ENCODE assay signal across 27 cellular contexts in the genomic region with DNA sequence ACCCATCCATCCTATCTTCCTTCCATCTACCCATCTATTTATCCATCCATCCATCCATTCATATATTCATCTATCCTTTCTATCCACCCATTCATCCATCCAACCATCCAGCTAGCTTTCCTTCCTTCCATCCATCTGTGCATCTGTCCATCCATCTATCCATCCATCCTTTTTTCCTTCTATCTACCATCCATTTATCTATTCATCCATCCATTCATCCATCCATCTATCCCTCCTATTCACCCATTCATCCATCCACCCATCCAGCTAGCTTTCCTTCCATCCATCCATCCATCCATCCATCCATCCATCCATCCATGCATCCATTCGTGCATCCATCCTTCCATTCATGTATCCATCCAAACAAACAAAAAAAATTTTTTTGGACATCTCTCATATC.
"Had no signal": no experiment of that assay in that cellular context is flagged by ENCODE, and none has a peak within 500 bp of the region (broad histone marks: within the 10 kb centered on the region; RNA-seq: fewer than 3 reads in every experiment).

No MANE protein-coding gene starts in this region.

- ATAC-seq: left colon; left lung; lower lobe of right lung; naive thymus-derived CD8-positive, alpha-beta T cell; pancreas; right cardiac atrium; stimulated activated memory B cell treated with anti-CD40 and anti-IgM and Interleukin-4, amounts not matched to agents 10 μg/mL and 1 μg/mL and 100 μg/mL, for 72 hours; stimulated activated naive CD8-positive, alpha-beta T cell treated with anti-CD3 and anti-CD28 coated beads, Interleukin-15, amount 100 ng/mL, for 72 hours; upper lobe of right lung had no signal

- H3K27me3 ChIP-seq: left lung, pancreas, upper lobe of right lung had no signal

- H3K27ac ChIP-seq: left lung, lower lobe of right lung, pancreas, prostate gland, thoracic aorta, tibial artery, upper lobe of right lung had no signal

- H3K4me1 ChIP-seq: left lung, lower lobe of right lung, pancreas, prostate gland, tibial artery, upper lobe of right lung had no signal

- H3K4me1 Mint-ChIP-seq: stimulated activated memory B cell treated with anti-CD40 and anti-IgM and Interleukin-4, amounts not matched to agents 10 μg/mL and 1 μg/mL and 100 μg/mL, for 72 hours; stimulated activated naive CD8-positive, alpha-beta T cell treated with anti-CD3 and anti-CD28 coated beads, Interleukin-15, amount 100 ng/mL, for 72 hours had no signal

- DNase-seq: hippocampal formation; kidney glomerular epithelial cell; left colon; lower lobe of right lung; mammary epithelial cell; mesenchymal stem cell; naive thymus-derived CD8-positive, alpha-beta T cell; nucleus accumbens; retina; stimulated activated CD4-positive, alpha-beta T cell treated with anti-CD3 and anti-CD28 coated beads, Interleukin-1b, Interleukin-23, amount 100 ng/mL, for 48 hours; stimulated activated CD4-positive, alpha-beta T cell treated with anti-CD3 and anti-CD28 coated beads, Interleukin-2, amount 100 ng/mL, for 48 hours; stimulated activated CD4-positive, alpha-beta T cell treated with anti-CD3 and anti-CD28 coated beads, Interleukin-4, amount 100 ng/mL, for 4 hours; stimulated activated CD8-positive, alpha-beta memory T cell treated with anti-CD3 and anti-CD28 coated beads, Interleukin-4, amount 100 ng/mL, for 48 hours; stimulated activated naive CD4-positive, alpha-beta T cell treated with Interleukin-2 at 50 U/mL for 16 hours; stimulated activated naive CD8-positive, alpha-beta T cell treated with anti-CD3 and anti-CD28 coated beads, Interleukin-15, amount 100 ng/mL, for 72 hours; tibial artery; trophoblast cell; upper lobe of right lung had no signal

- H3K4me3 ChIP-seq: left lung, lower lobe of right lung, pancreas, prostate gland, smooth muscle cell, thoracic aorta, tibial artery, upper lobe of right lung had no signal

- H3K36me3 ChIP-seq: left lung, lower lobe of right lung, pancreas, prostate gland, thoracic aorta, tibial artery, upper lobe of right lung had no signal

- H3K4me3 Mint-ChIP-seq: naive thymus-derived CD8-positive, alpha-beta T cell; nephron; neural crest cell; stimulated activated memory B cell treated with anti-CD40 and anti-IgM and Interleukin-4, amounts not matched to agents 10 μg/mL and 1 μg/mL and 100 μg/mL, for 72 hours; stimulated activated naive CD8-positive, alpha-beta T cell treated with anti-CD3 and anti-CD28 coated beads, Interleukin-15, amount 100 ng/mL, for 72 hours had no signal

- H3K9me3 ChIP-seq: pancreas, prostate gland had no signal

- H3K27ac Mint-ChIP-seq: naive thymus-derived CD8-positive, alpha-beta T cell; nephron; stimulated activated memory B cell treated with anti-CD40 and anti-IgM and Interleukin-4, amounts not matched to agents 10 μg/mL and 1 μg/mL and 100 μg/mL, for 72 hours had no signal

- H3K36me3 Mint-ChIP-seq: stimulated activated memory B cell treated with anti-CD40 and anti-IgM and Interleukin-4, amounts not matched to agents 10 μg/mL and 1 μg/mL and 100 μg/mL, for 72 hours had no signal
